In the genomic region with DNA sequence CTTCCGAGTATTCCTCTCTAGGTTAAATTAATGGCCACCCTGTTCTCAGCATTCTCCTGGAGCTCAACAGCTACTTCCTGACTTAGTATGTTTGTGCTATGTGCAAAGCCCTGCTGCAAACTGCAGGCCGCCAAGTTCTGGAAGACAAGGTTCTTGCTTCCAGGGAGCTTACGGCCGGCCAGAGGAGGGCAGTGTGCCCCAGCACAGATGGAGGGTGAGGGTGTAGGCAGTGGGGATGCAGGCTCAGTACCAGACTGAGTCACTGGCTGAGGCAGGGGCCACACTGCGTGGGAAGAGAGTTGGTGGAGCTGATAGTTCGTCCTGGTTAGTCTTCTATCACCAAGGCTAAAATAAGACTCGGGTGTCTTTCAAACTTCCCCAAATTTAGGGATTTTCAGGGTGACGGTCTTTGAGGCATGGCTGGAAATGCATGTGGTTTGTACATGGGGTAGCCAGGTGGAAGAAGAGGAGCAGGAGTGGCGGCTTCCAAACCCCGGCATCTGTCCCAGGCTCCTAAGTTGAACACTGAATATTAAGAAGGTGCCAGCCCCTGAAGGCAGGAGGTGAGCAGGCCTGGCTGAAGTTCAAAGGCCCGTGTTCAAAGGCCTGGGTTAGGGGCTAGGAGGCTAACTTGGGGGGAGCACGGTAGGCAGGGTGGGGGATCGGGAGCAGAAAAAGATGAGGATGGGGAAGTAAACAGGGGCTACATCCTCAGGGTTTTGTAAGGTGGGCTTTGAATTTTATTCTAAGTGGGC, we compare ENCODE assay signal across 9 cellular contexts. TPM values are rescaled to one million over a fixed set of nuclear protein-coding genes. Genes with fewer than 3 reads are reported as not detected.
DNase-seq lines count a peak whose midpoint lies in the region; ATAC-seq and TF ChIP-seq lines count a peak whose summit lies in the region.
"Had no signal": no experiment of that assay in that cellular context is flagged by ENCODE, and none has a peak within 500 bp of the region (broad histone marks: within the 10 kb centered on the region; RNA-seq: fewer than 3 reads in every experiment).

No MANE protein-coding gene starts in this region.

- H3K4me3 ChIP-seq in right cardiac atrium (ENCODE audit: low read length) (no peak overlapping the region), left ventricle myocardium inferior (no peak overlapping the region), coronary artery (no peak overlapping the region)

- intact Hi-C loops in right cardiac atrium (cut with DNase I) (loop anchor here in 2 of 4 donors (5.0 kb wide), 2 partner anchors 58 to 68 kb away; no protein-coding TSS in a partner anchor), left ventricle myocardium inferior (cut with micrococcal nuclease) (no loop called here), sciatic nerve (cut with DNase I) (loop anchor here (5.0 kb wide), 1 partner anchor 62 kb away; no protein-coding TSS in a partner anchor)

- no peak for TF ChIP-seq CTCF in left ventricle myocardium inferior (IDR thresholded peaks at IDR 0.05; ENCODE audit: borderline replicate concordance)
- TF ChIP-seq CTCF in coronary artery (IDR thresholded peaks at IDR 0.05): no peak

- no peaks in the 10 kb centered on the region for H3K4me1 ChIP-seq in right cardiac atrium (ENCODE audit: control insufficient read depth, insufficient read depth, low read length)
- peaks cover 17% of the 10 kb centered on the region for H3K4me1 ChIP-seq in left ventricle myocardium inferior

- ATAC-seq in right cardiac atrium: peak; percentile 10 to 28
- no peak for ATAC-seq in sciatic nerve
- no peak for ATAC-seq in GM19035 (IDR thresholded peaks at IDR 0.05; ENCODE audit: unreplicated experiment)

- WGBS in right cardiac atrium: 67% methylated on average over 13 of the region's 13 CpGs

- no peak for DNase-seq in right cardiac atrium
- DNase-seq in left ventricle myocardium inferior: no peak
- peak; percentile 60 for DNase-seq in NCI-H2107 (lab: John Stamatoyannopoulos, UW)
- peak; percentile 52 for DNase-seq in coronary artery (ENCODE audit: low spot score)
- peak; percentile 58 for DNase-seq in sciatic nerve (ENCODE audit: low spot score)
- no peak for DNase-seq in COR-L47 (lab: John Stamatoyannopoulos, UW)
- DNase-seq in NCI-H1105 treated with DMSO at 0.1 percent for 48 hours (lab: John Stamatoyannopoulos, UW): no peak

- H3K36me3 ChIP-seq in left ventricle myocardium inferior: no peaks in the 10 kb centered on the region

- no peaks in the 10 kb centered on the region for H3K9me3 ChIP-seq in right cardiac atrium (ENCODE audit: control insufficient read depth, low read length)
- no peaks in the 10 kb centered on the region for H3K9me3 ChIP-seq in left ventricle myocardium inferior (replicated peaks)

- H3K27ac ChIP-seq in right cardiac atrium (ENCODE audit: low read length) (no peak overlapping the region), left ventricle myocardium inferior (replicated peaks) (no peak overlapping the region), coronary artery (no peak overlapping the region)
- H3K27ac ChIP-seq: epithelial cell of prostate had no signal

- H3K27me3 ChIP-seq in right cardiac atrium (ENCODE audit: control insufficient read depth, insufficient read depth) (no peaks in the 10 kb centered on the region), left ventricle myocardium inferior (ENCODE audit: low read depth) (no peaks in the 10 kb centered on the region)

RNA-seq across cellular contexts. Expression of a gene that starts 42.9 kb away (rescaled TPM):
- total RNA-seq in right cardiac atrium (10 to 100 TPM; 39.7 to 45.0 (median 43.2) TPM), left ventricle myocardium inferior (36.3 TPM), sciatic nerve (72.1 TPM)
- polyA plus RNA-seq in right cardiac atrium: 6.3 TPM

Comparison
In these comparisons a context has a peak if more than half of its experiments do, and no peak if none do; other contexts are left out.
1. ATAC-seq: peak in right cardiac atrium (2 of 2); none in sciatic nerve (single experiment) and GM19035 (single experiment).
2. DNase-seq: peak in NCI-H2107 (single experiment), coronary artery (single experiment) and sciatic nerve (single experiment); none in right cardiac atrium (0 of 3), left ventricle myocardium inferior (single experiment), COR-L47 (single experiment) and NCI-H1105 treated with DMSO at 0.1 percent for 48 hours (single experiment).